ENCODE assay signal across 21 cellular contexts in genomic region chr10:49627644-49628247, GRCh38. TPM values are rescaled to one million over a fixed set of nuclear protein-coding genes. Genes with fewer than 3 reads are reported as not detected.
DNase-seq lines count a peak whose midpoint lies in the region; ATAC-seq and TF ChIP-seq lines count a peak whose summit lies in the region.
"Had no signal": no experiment of that assay in that cellular context is flagged by ENCODE, and none has a peak within 500 bp of the region (broad histone marks: within the 10 kb centered on the region; RNA-seq: fewer than 3 reads in every experiment).

No MANE protein-coding gene starts in this region.

- no peaks in the 10 kb centered on the region for H3K4me1 Mint-ChIP-seq in CD14-positive monocyte

- H3K4me3 ChIP-seq in sigmoid colon: no peak overlapping the region
- H3K4me3 ChIP-seq: SK-N-MC had no signal

- TF ChIP-seq POLR2A in sigmoid colon (IDR thresholded peaks at IDR 0.05): no peak

- WGBS in sigmoid colon, 2 donors: 85 to 92% methylated on average over 18 of the region's 18 CpGs

- no peak overlapping the region for H3K27ac ChIP-seq in sigmoid colon
- H3K27ac ChIP-seq: 22Rv1, C4-2B, SK-N-MC had no signal

- no peak overlapping the region for H3K4me3 Mint-ChIP-seq in CD14-positive monocyte

- intact Hi-C loops in CD14-positive monocyte (cut with micrococcal nuclease): no loop called here
- intact Hi-C loops in sigmoid colon (cut with DNase I): no loop called here

- peak; percentile 12 for DNase-seq in activated CD4-positive, CD25-positive, alpha-beta regulatory T cell treated with anti-CD3 and anti-CD28 coated beads, Interleukin-2, amount 50 U/mL, for 72 hours
- no peak for DNase-seq in activated CD4-positive, CD25-positive, alpha-beta regulatory T cell (lab: John Stamatoyannopoulos, UW)
- DNase-seq in CD14-positive monocyte (ENCODE audit: low spot score) (peak; percentile 33), islet precursor cell (peak; percentile 21), sigmoid colon (peak; percentile 49), NAMALWA (ENCODE audit: low spot score) (no peak), SIG-M5 treated with dmso at 0.1 percent for 504 hours (lab: John Stamatoyannopoulos, UW; ENCODE audit: unreplicated experiment) (no peak)
- DNase-seq: AML-193, DMS 273 treated with DMSO at 0.1 percent for 48 hours, DND-41, HCEC 1CT, KG1, NCI-H1694 treated with DMSO at 0.1 percent for 48 hours, Right ventricle myocardium superior had no signal

- no peak for ATAC-seq in HG03045 (IDR thresholded peaks at IDR 0.05; ENCODE audit: unreplicated experiment)
- ATAC-seq: Panc1 had no signal

- no peak for TF ChIP-seq EP300 in sigmoid colon (IDR thresholded peaks at IDR 0.05)

- H3K36me3 ChIP-seq in sigmoid colon: no peaks in the 10 kb centered on the region

- TF ChIP-seq CTCF in CD14-positive monocyte (IDR thresholded peaks at IDR 0.05) (no peak), sigmoid colon (IDR thresholded peaks at IDR 0.05) (no peak)

- H3K27me3 ChIP-seq in sigmoid colon: no peaks in the 10 kb centered on the region

- H3K27me3 Mint-ChIP-seq in CD14-positive monocyte (ENCODE audit: low read depth in 3 of 3): peaks cover 3 to 5% (median 4%) of the 10 kb centered on the region in 3 donors

- H3K9me3 Mint-ChIP-seq in CD14-positive monocyte: peaks cover 0 to 8% (median 0%) of the 10 kb centered on the region in 7 donors

- no peaks in the 10 kb centered on the region for H3K4me1 ChIP-seq in sigmoid colon

- H3K27ac Mint-ChIP-seq in CD14-positive monocyte: peak overlapping the region in 1 of 7 donors; percentile 17

- H3K36me3 Mint-ChIP-seq in CD14-positive monocyte: no peaks in the 10 kb centered on the region

- H3K9me3 ChIP-seq in sigmoid colon: no peaks in the 10 kb centered on the region

RNA-seq across cellular contexts. Expression of gene CHAT, which starts 13.9 kb away (rescaled TPM):
- polyA plus RNA-seq in CD14-positive monocyte (not detected), sigmoid colon (under 1 TPM in 1 of 3 donors, not detected in 2; 0.57 TPM)
- total RNA-seq in sigmoid colon: under 1 TPM in 1 of 4 donors, not detected in 3; 0.41 TPM
- total RNA-seq: G401, NCI-H460, Right ventricle myocardium superior had no signal

RNA-seq across cellular contexts. Expression of gene SLC18A3, which starts 17.6 kb away (rescaled TPM):
- not detected for polyA plus RNA-seq in CD14-positive monocyte
- total RNA-seq in sigmoid colon: 1 to 10 TPM in 1 of 4 donors, under 1 TPM in 2, not detected in 1; 0.16 to 2.5 (median 0.68) TPM
- polyA plus RNA-seq in sigmoid colon: under 1 TPM in 1 of 3 donors, not detected in 2; 0.98 TPM
- total RNA-seq: G401, NCI-H460, Right ventricle myocardium superior had no signal

RNA-seq across cellular contexts. Expression of gene C10orf53, which starts 51.7 kb away (rescaled TPM):
- polyA plus RNA-seq in CD14-positive monocyte (not detected), sigmoid colon (not detected)
- not detected for total RNA-seq in sigmoid colon
- total RNA-seq: G401, NCI-H460, Right ventricle myocardium superior had no signal

Comparison
In these comparisons a context has a peak if more than half of its experiments do, and no peak if none do; other contexts are left out.
1. DNase-seq: peak in activated CD4-positive, CD25-positive, alpha-beta regulatory T cell treated with anti-CD3 and anti-CD28 coated beads, Interleukin-2, amount 50 U/mL, for 72 hours (single experiment), CD14-positive monocyte (single experiment), islet precursor cell (single experiment) and sigmoid colon (single experiment); none in activated CD4-positive, CD25-positive, alpha-beta regulatory T cell (0 of 4), NAMALWA (single experiment) and SIG-M5 treated with dmso at 0.1 percent for 504 hours (single experiment).